2 cellular contexts compared by ENCODE assay signal in genomic region chr16:8554881-8555280, GRCh38.
TF ChIP-seq lines count a peak whose summit lies in the region.

No MANE protein-coding gene starts in this region.

TF ChIP-seq in HepG2, 621 proteins besides CTCF, POLR2A, EP300 and RAD21:
- 0 out of 2 replicates have a peak, but pooled peaks have one; percentile 69 for TF ChIP-seq EZH2 (conservative IDR thresholded peaks at IDR 0.05; ENCODE audit: low read depth, low read length)
- no peak for TF ChIP-seq YY1 (IDR thresholded peaks at IDR 0.05; ENCODE audit: insufficient read depth, insufficient replicate concordance, low read depth, low read length)
TF ChIP-seq in HepG2: peak in this region for 1.

TF ChIP-seq in H1, 55 proteins besides CTCF, POLR2A, EP300 and RAD21:
- no peak for TF ChIP-seq ASH2L (IDR thresholded peaks at IDR 0.05; ENCODE audit: low read length)
- TF ChIP-seq RXRA (IDR thresholded peaks at IDR 0.05; ENCODE audit: insufficient read depth, low read depth, low read length): no peak
- TF ChIP-seq HDAC6 (IDR thresholded peaks at IDR 0.05; ENCODE audit: low read depth, low read length): no peak
- no peak for TF ChIP-seq KDM1A (IDR thresholded peaks at IDR 0.05; ENCODE audit: borderline replicate concordance, low read length)
- no peak for TF ChIP-seq TAF7 (optimal IDR thresholded peaks at IDR 0.05; ENCODE audit: borderline replicate concordance, low read depth, low read length)
- TF ChIP-seq BRCA1 (IDR thresholded peaks at IDR 0.05; ENCODE audit: low read depth, low read length): no peak
- TF ChIP-seq CHD7 (IDR thresholded peaks at IDR 0.05; ENCODE audit: insufficient replicate concordance, low read length): no peak
- TF ChIP-seq SIRT6 (IDR thresholded peaks at IDR 0.05; ENCODE audit: low read length): no peak
- no peak for TF ChIP-seq BACH1 (IDR thresholded peaks at IDR 0.05; ENCODE audit: low read length)
- TF ChIP-seq FOSL1 (IDR thresholded peaks at IDR 0.05; ENCODE audit: insufficient read depth, low read depth, low read length): no peak
